ENCODE assay signal across 15 cellular contexts in the genomic region with DNA sequence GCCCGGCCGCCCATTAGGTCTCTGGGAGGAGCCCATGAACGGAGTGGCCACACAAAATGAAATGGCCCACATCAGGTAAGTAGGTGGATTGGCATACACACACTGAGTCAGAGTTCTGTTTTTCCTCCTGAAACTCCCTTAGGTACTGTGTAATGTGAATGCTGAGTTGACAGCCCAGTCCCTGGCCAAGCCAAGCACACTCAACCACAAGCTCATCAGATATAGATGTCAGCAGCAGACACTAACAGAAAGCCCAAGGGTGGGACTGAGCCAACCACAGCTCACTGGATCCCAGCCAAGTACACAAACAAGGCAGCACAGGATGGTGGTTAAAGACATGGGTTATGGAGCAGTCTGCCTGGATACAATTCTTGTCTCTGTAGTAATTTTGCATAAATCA.
DNase-seq lines count a peak whose midpoint lies in the region; ATAC-seq and TF ChIP-seq lines count a peak whose summit lies in the region.
"Had no signal": no experiment of that assay in that cellular context is flagged by ENCODE, and none has a peak within 500 bp of the region (broad histone marks: within the 10 kb centered on the region; RNA-seq: fewer than 3 reads in every experiment).

No MANE protein-coding gene starts in this region.

- no peak overlapping the region for H3K4me3 Mint-ChIP-seq in T-helper 17 cell
- H3K4me3 Mint-ChIP-seq: neural crest cell had no signal

- H3K27me3 Mint-ChIP-seq in T-helper 17 cell: no peaks in the 10 kb centered on the region

- no peaks in the 10 kb centered on the region for H3K4me1 Mint-ChIP-seq in T-helper 17 cell
- H3K4me1 Mint-ChIP-seq: neural crest cell had no signal

- H3K27ac ChIP-seq in KOPT-K1 (ENCODE audit: low read depth, low read length, poor library complexity, severe bottlenecking): peak overlapping the region; percentile 17
- H3K27ac ChIP-seq: colonic mucosa, HL-60 had no signal

- in situ Hi-C loops in astrocyte of the spinal cord (cut with HindIII; ENCODE audit: low sequenced_read_pairs): no loop called here

- no peak overlapping the region for H3K4me3 ChIP-seq in astrocyte of the spinal cord (ENCODE audit: low read depth, low read length)
- H3K4me3 ChIP-seq: colonic mucosa, HAP-1 had no signal

- H3K27ac Mint-ChIP-seq in T-helper 17 cell: no peak overlapping the region

- no peak for TF ChIP-seq CTCF in astrocyte of the spinal cord (IDR thresholded peaks at IDR 0.05; ENCODE audit: low read depth, low read length)

- H3K36me3 Mint-ChIP-seq in T-helper 17 cell (ENCODE audit: low read depth): no peaks in the 10 kb centered on the region

- no peaks in the 10 kb centered on the region for H3K36me3 ChIP-seq in KOPT-K1 (ENCODE audit: insufficient read depth, low read length)
- H3K36me3 ChIP-seq: colonic mucosa, HAP-1 had no signal

- peak; percentile 29 for DNase-seq in ELR (ENCODE audit: low read depth)
- DNase-seq in astrocyte of the spinal cord (ENCODE audit: low read depth, low spot score): peak; percentile 88
- DNase-seq in kidney tubule cell (ENCODE audit: low spot score): peak; percentile 89
- no peak for DNase-seq in NCI-H524 treated with DMSO at 0.1 percent for 48 hours (lab: John Stamatoyannopoulos, UW)
- DNase-seq in NCI-H1436 treated with DMSO at 0.1 percent for 48 hours (lab: John Stamatoyannopoulos, UW): no peak
- no peak for DNase-seq in T-helper 17 cell
- DNase-seq: activated T-cell treated with anti-CD3 and anti-CD28 coated beads, Interleukin-2, amount 50 U/mL, for 48 hours; colonic mucosa; NCI-H446; trophoblast cell had no signal

- no peak for ATAC-seq in GM18909 (IDR thresholded peaks at IDR 0.05; ENCODE audit: poor library complexity, unreplicated experiment)
- ATAC-seq in T-helper 17 cell: no peak

- H3K9me3 ChIP-seq in KOPT-K1 (ENCODE audit: insufficient read depth, low read length, poor library complexity, severe bottlenecking): no peaks in the 10 kb centered on the region
- H3K9me3 ChIP-seq in T-helper 17 cell (ENCODE audit: control insufficient read depth, low read length, poor library complexity, severe bottlenecking): no peaks in the 10 kb centered on the region
- H3K9me3 ChIP-seq: colonic mucosa, HAP-1 had no signal

Comparison
In these comparisons a context has a peak if more than half of its experiments do, and no peak if none do; other contexts are left out.
1. DNase-seq: peak in ELR (single experiment), astrocyte of the spinal cord (single experiment) and kidney tubule cell (single experiment); none in NCI-H524 treated with DMSO at 0.1 percent for 48 hours (single experiment), NCI-H1436 treated with DMSO at 0.1 percent for 48 hours (single experiment) and T-helper 17 cell (0 of 3).